22 cellular contexts compared by ENCODE assay signal in genomic region chr12:44779766-44780165, GRCh38.
DNase-seq lines count a peak whose midpoint lies in the region; ATAC-seq and TF ChIP-seq lines count a peak whose summit lies in the region.
"Had no signal": no experiment of that assay in that cellular context is flagged by ENCODE, and none has a peak within 500 bp of the region (broad histone marks: within the 10 kb centered on the region; RNA-seq: fewer than 3 reads in every experiment).

No MANE protein-coding gene starts in this region.

- H3K4me3 ChIP-seq in CD8-positive, alpha-beta T cell (ENCODE audit: low read depth, low read length) = no peak overlapping the region
- H3K4me3 ChIP-seq in neural progenitor cell = no peak overlapping the region
- H3K4me3 ChIP-seq in CD4-positive, alpha-beta memory T cell (ENCODE audit: low read length in 2 of 2) = no peak overlapping the region
- H3K4me3 ChIP-seq: A549, BLaER1, GM12878, GM23338, HAP-1 had no signal

- H4K20me1 ChIP-seq in neural progenitor cell (ENCODE audit: low read depth) = no peaks in the 10 kb centered on the region
- H4K20me1 ChIP-seq: BLaER1 had no signal

- H3K27ac Mint-ChIP-seq in activated naive CD4-positive, alpha-beta T cell treated with anti-CD3 and anti-CD28 coated beads, Interleukin-2, amount 50 U/mL, for 24 hours = peak overlapping the region; percentile 1
- H3K27ac Mint-ChIP-seq in CD8-positive, alpha-beta T cell = peak overlapping the region; percentile 32
- H3K27ac Mint-ChIP-seq in activated naive CD8-positive, alpha-beta T cell treated with anti-CD3 and anti-CD28 coated beads, Interleukin-2, amount 50 U/mL, for 24 hours = peak overlapping the region; percentile 61
- peak overlapping the region; percentile 30 for H3K27ac Mint-ChIP-seq in neural progenitor cell
- H3K27ac Mint-ChIP-seq in CD4-positive, alpha-beta memory T cell = no peak overlapping the region
- H3K27ac Mint-ChIP-seq: B cell, GM23338, HFFc6 had no signal

- peaks cover 4% of the 10 kb centered on the region for H3K4me1 ChIP-seq in CD8-positive, alpha-beta T cell (ENCODE audit: insufficient read depth, low read length)
- peaks cover 22% of the 10 kb centered on the region for H3K4me1 ChIP-seq in neural progenitor cell
- H3K4me1 ChIP-seq in CD4-positive, alpha-beta memory T cell (ENCODE audit: insufficient read depth, low read length) = no peaks in the 10 kb centered on the region
- H3K4me1 ChIP-seq: A549, BLaER1, HAP-1 had no signal

- H3K4me2 ChIP-seq in neural progenitor cell = no peak overlapping the region
- H3K4me2 ChIP-seq: A549, BLaER1, GM23338 had no signal

- POLR2A ChIA-PET in CD8-positive, alpha-beta T cell (lab: Charles Lee) = no interaction called here
- POLR2A ChIA-PET in CD4-positive, alpha-beta memory T cell (lab: Charles Lee; ENCODE audit: partially characterized antibody) = no interaction called here

- no peak overlapping the region for H3K9ac ChIP-seq in neural progenitor cell
- H3K9ac ChIP-seq: BLaER1 had no signal

- peaks cover 17% of the 10 kb centered on the region for H3K36me3 ChIP-seq in CD8-positive, alpha-beta T cell (ENCODE audit: insufficient read depth, low read length)
- peaks cover 15% of the 10 kb centered on the region for H3K36me3 ChIP-seq in neural progenitor cell
- H3K36me3 ChIP-seq in CD4-positive, alpha-beta memory T cell (ENCODE audit: insufficient read depth, low read length) = no peaks in the 10 kb centered on the region
- H3K36me3 ChIP-seq: BLaER1, HAP-1 had no signal

- H3K36me3 Mint-ChIP-seq in activated naive CD4-positive, alpha-beta T cell treated with anti-CD3 and anti-CD28 coated beads, Interleukin-2, amount 50 U/mL, for 24 hours = peaks cover 29% of the 10 kb centered on the region
- H3K36me3 Mint-ChIP-seq in CD8-positive, alpha-beta T cell = peaks cover 62% of the 10 kb centered on the region
- peaks cover 36% of the 10 kb centered on the region for H3K36me3 Mint-ChIP-seq in activated naive CD8-positive, alpha-beta T cell treated with anti-CD3 and anti-CD28 coated beads, Interleukin-2, amount 50 U/mL, for 24 hours (ENCODE audit: low read depth)
- H3K36me3 Mint-ChIP-seq in neural progenitor cell = peaks cover 52% of the 10 kb centered on the region
- H3K36me3 Mint-ChIP-seq in CD4-positive, alpha-beta memory T cell = peaks cover 30 to 35% of the 10 kb centered on the region in 2 donors
- H3K36me3 Mint-ChIP-seq: CD4-positive, CD25-positive, alpha-beta regulatory T cell had no signal

- no peaks in the 10 kb centered on the region for H3K9me3 ChIP-seq in CD8-positive, alpha-beta T cell (ENCODE audit: low read length)
- peaks cover 9% of the 10 kb centered on the region for H3K9me3 ChIP-seq in neural progenitor cell (ENCODE audit: low read depth)
- H3K9me3 ChIP-seq in CD4-positive, alpha-beta memory T cell (ENCODE audit: control insufficient read depth in 1 of 2, low read length in 2 of 2) = no peaks in the 10 kb centered on the region
- H3K9me3 ChIP-seq: A549, BLaER1, HAP-1 had no signal

- H3K4me1 Mint-ChIP-seq in activated naive CD4-positive, alpha-beta T cell treated with anti-CD3 and anti-CD28 coated beads, Interleukin-2, amount 50 U/mL, for 24 hours = peaks cover 30% of the 10 kb centered on the region
- peaks cover 31% of the 10 kb centered on the region for H3K4me1 Mint-ChIP-seq in CD8-positive, alpha-beta T cell (ENCODE audit: low read depth)
- H3K4me1 Mint-ChIP-seq in activated naive CD8-positive, alpha-beta T cell treated with anti-CD3 and anti-CD28 coated beads, Interleukin-2, amount 50 U/mL, for 24 hours = peaks cover 32% of the 10 kb centered on the region
- peaks cover 32% of the 10 kb centered on the region for H3K4me1 Mint-ChIP-seq in neural progenitor cell
- H3K4me1 Mint-ChIP-seq in CD4-positive, alpha-beta memory T cell = peaks cover 5 to 13% (median 6%) of the 10 kb centered on the region in 4 donors
- H3K4me1 Mint-ChIP-seq: B cell had no signal

- H3K27me3 ChIP-seq in CD8-positive, alpha-beta T cell (ENCODE audit: insufficient read depth, low read length) = no peaks in the 10 kb centered on the region
- no peaks in the 10 kb centered on the region for H3K27me3 ChIP-seq in neural progenitor cell
- no peaks in the 10 kb centered on the region for H3K27me3 ChIP-seq in CD4-positive, alpha-beta memory T cell (ENCODE audit: insufficient read depth, low read length)
- H3K27me3 ChIP-seq: BLaER1 had no signal

- intact Hi-C loops in CD8-positive, alpha-beta T cell (cut with DNase I, micrococcal nuclease) = loop anchor here (2.0 to 10.0 kb wide), 4 partner anchors 13 to 765 kb away; no protein-coding TSS in a partner anchor
- intact Hi-C loops in CD4-positive, alpha-beta memory T cell (cut with micrococcal nuclease) = loop anchor here (10.0 kb wide), 1 partner anchor 765 kb away; no protein-coding TSS in a partner anchor

- H2AFZ ChIP-seq in neural progenitor cell (replicated peaks) = no peak overlapping the region
- H2AFZ ChIP-seq: GM23338 had no signal

- H3F3A ChIP-seq in neural progenitor cell (ENCODE audit: low read depth) = peaks cover 11% of the 10 kb centered on the region

- peaks cover 18% of the 10 kb centered on the region for H3K9me3 Mint-ChIP-seq in activated naive CD4-positive, alpha-beta T cell treated with anti-CD3 and anti-CD28 coated beads, Interleukin-2, amount 50 U/mL, for 24 hours
- H3K9me3 Mint-ChIP-seq in CD8-positive, alpha-beta T cell = peaks cover 18% of the 10 kb centered on the region
- peaks cover 3% of the 10 kb centered on the region for H3K9me3 Mint-ChIP-seq in activated naive CD8-positive, alpha-beta T cell treated with anti-CD3 and anti-CD28 coated beads, Interleukin-2, amount 50 U/mL, for 24 hours
- peaks cover 44% of the 10 kb centered on the region for H3K9me3 Mint-ChIP-seq in neural progenitor cell
- H3K9me3 Mint-ChIP-seq in CD4-positive, alpha-beta memory T cell = peaks cover 0 to 24% (median 15%) of the 10 kb centered on the region in 8 donors

- H3K4me3 Mint-ChIP-seq in activated naive CD4-positive, alpha-beta T cell treated with anti-CD3 and anti-CD28 coated beads, Interleukin-2, amount 50 U/mL, for 24 hours = no peak overlapping the region
- H3K4me3 Mint-ChIP-seq in CD8-positive, alpha-beta T cell = no peak overlapping the region
- no peak overlapping the region for H3K4me3 Mint-ChIP-seq in activated naive CD8-positive, alpha-beta T cell treated with anti-CD3 and anti-CD28 coated beads, Interleukin-2, amount 50 U/mL, for 24 hours
- H3K4me3 Mint-ChIP-seq in neural progenitor cell = no peak overlapping the region
- H3K4me3 Mint-ChIP-seq in CD4-positive, alpha-beta memory T cell = no peak overlapping the region
- H3K4me3 Mint-ChIP-seq: B cell; CD4-positive, CD25-positive, alpha-beta regulatory T cell; GM23338; HFFc6 had no signal

- no peak for DNase-seq in activated naive CD4-positive, alpha-beta T cell (lab: John Stamatoyannopoulos, UW)
- DNase-seq in CD8-positive, alpha-beta T cell = no peak
- DNase-seq in activated naive CD8-positive, alpha-beta T cell treated with anti-CD3 and anti-CD28 coated beads, Interleukin-2, amount 50 U/mL, for 24 hours = no peak
- DNase-seq in neural progenitor cell (ENCODE audit: low spot score) (no peak), AG08395 (ENCODE audit: low spot score) (no peak), NCI-H1417 treated with DMSO at 0.1 percent for 48 hours (lab: John Stamatoyannopoulos, UW) (no peak)
- no peak for DNase-seq in CD4-positive, alpha-beta memory T cell
- DNase-seq: 8988T; CD4-positive, CD25-positive, alpha-beta regulatory T cell; COR-L47; DMS79; EL; GDM1; HFFc6 had no signal

- TF ChIP-seq CTCF in CD8-positive, alpha-beta T cell (IDR thresholded peaks at IDR 0.05) = no peak
- TF ChIP-seq CTCF in neural progenitor cell (IDR thresholded peaks at IDR 0.05) = no peak

- CTCF ChIA-PET in CD8-positive, alpha-beta T cell (lab: Charles Lee) = interaction anchor here (1.4 to 3.0 kb wide), 2 partner anchors 95 to 150 kb away, joined by 3 to 22 read pairs; partner anchors contain the start of gene NELL2
- CTCF ChIA-PET in CD4-positive, alpha-beta memory T cell (lab: Charles Lee; ENCODE audit: partially characterized antibody) = interaction anchor here (1.1 to 1.7 kb wide), 3 partner anchors 10 to 95 kb away, joined by 3 to 8 read pairs (median 3); partner anchors contain the start of gene NELL2

- H3K27me3 Mint-ChIP-seq in activated naive CD4-positive, alpha-beta T cell treated with anti-CD3 and anti-CD28 coated beads, Interleukin-2, amount 50 U/mL, for 24 hours = no peaks in the 10 kb centered on the region
- no peaks in the 10 kb centered on the region for H3K27me3 Mint-ChIP-seq in CD8-positive, alpha-beta T cell (ENCODE audit: low read depth)
- no peaks in the 10 kb centered on the region for H3K27me3 Mint-ChIP-seq in activated naive CD8-positive, alpha-beta T cell treated with anti-CD3 and anti-CD28 coated beads, Interleukin-2, amount 50 U/mL, for 24 hours
- H3K27me3 Mint-ChIP-seq in neural progenitor cell (ENCODE audit: insufficient read depth, low read depth) = peaks cover 4% of the 10 kb centered on the region
- no peaks in the 10 kb centered on the region for H3K27me3 Mint-ChIP-seq in CD4-positive, alpha-beta memory T cell
- H3K27me3 Mint-ChIP-seq: CD4-positive, CD25-positive, alpha-beta regulatory T cell had no signal

- H3K27ac ChIP-seq in CD8-positive, alpha-beta T cell (ENCODE audit: low read depth, low read length) = no peak overlapping the region
- H3K27ac ChIP-seq in neural progenitor cell = no peak overlapping the region
- no peak overlapping the region for H3K27ac ChIP-seq in CD4-positive, alpha-beta memory T cell (ENCODE audit: low read depth, low read length)
- H3K27ac ChIP-seq: A549, BLaER1, C4-2B had no signal

- no peak for ATAC-seq in CD8-positive, alpha-beta T cell
- ATAC-seq in activated naive CD8-positive, alpha-beta T cell treated with anti-CD3 and anti-CD28 coated beads, Interleukin-2, amount 50 U/mL, for 24 hours = no peak
- ATAC-seq: A549, GM12878, GM23338 had no signal

- peaks cover 37% of the 10 kb centered on the region for H3K79me2 ChIP-seq in neural progenitor cell (ENCODE audit: low read depth)

Comparison
In these comparisons a context has a peak if more than half of its experiments do, and no peak if none do; other contexts are left out.
1. H3K27ac Mint-ChIP-seq: peak in activated naive CD4-positive, alpha-beta T cell treated with anti-CD3 and anti-CD28 coated beads, Interleukin-2, amount 50 U/mL, for 24 hours (single experiment), CD8-positive, alpha-beta T cell (single experiment), activated naive CD8-positive, alpha-beta T cell treated with anti-CD3 and anti-CD28 coated beads, Interleukin-2, amount 50 U/mL, for 24 hours (single experiment) and neural progenitor cell (single experiment); none in CD4-positive, alpha-beta memory T cell (0 of 7).